ENCODE assay signal across 8 cellular contexts in the genomic region with DNA sequence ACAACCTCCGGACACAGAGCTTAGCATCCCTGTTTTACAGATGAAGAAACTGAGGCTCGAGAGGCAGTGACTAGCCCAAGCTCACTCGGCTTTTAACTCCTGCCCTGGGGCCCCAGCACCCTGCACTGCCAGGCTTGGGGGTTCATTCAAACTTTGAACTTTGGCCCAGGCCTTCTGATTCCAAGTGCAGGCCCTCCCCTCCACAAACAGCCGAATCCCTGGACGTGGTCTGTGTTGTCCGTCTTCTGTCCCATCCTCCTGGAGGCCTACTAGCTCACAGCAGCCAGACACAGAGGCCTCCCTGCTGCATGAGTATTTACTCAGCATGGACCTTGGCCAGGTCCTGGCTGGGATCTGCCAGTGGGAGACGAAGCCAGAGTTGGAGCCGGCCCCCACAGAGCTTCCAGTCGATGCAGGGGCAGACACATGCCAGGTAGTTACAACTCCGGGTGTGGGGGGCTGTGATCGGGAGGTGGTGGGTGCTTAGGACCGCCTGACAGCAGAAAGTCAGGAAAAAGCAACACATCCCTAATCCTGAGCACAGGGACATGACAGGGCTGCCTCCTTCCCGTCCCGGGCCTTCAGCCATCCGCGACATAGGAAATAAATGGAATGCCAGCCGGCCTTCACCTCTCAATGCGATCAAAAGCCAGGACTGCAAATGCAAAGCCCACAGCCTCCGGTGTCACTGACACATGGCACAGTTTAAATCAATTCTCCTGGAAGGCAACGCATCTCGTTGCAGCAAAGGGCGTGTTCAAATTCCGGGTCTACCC. TPM values are rescaled to one million over a fixed set of nuclear protein-coding genes. Genes with fewer than 3 reads are reported as not detected.
DNase-seq lines count a peak whose midpoint lies in the region; ATAC-seq and TF ChIP-seq lines count a peak whose summit lies in the region.

No MANE protein-coding gene starts in this region.

- peak overlapping the region; percentile 76 to 93 (median 88) for H3K27ac ChIP-seq in BLaER1 treated with 17β-estradiol and CSF1 and Interleukin-3, amounts not matched to agents 10 nM and 100 nM
- peak overlapping the region in 1 of 2 experiments; percentile 34; a peak in 2 of 4 replicates for H3K27ac ChIP-seq in SK-N-SH (ENCODE audit: low read depth in 2 of 2, low read length in 1 of 2)
- peak overlapping the region; percentile 75 to 95 (median 92) for H3K27ac ChIP-seq in esophagus squamous epithelium
- no peak overlapping the region for H3K27ac ChIP-seq in neural cell (ENCODE audit: low read length)

- H3K4me2 ChIP-seq in BLaER1 treated with 17β-estradiol and CSF1 and Interleukin-3, amounts not matched to agents 10 nM and 100 nM: peak overlapping the region; percentile 90 to 100 (median 98)
- H3K4me2 ChIP-seq in SK-N-SH (0 out of 2 replicates have a peak overlapping the region, but pooled peaks have one; percentile 9), neural cell (ENCODE audit: low read length) (no peak overlapping the region)

- no peaks in the 10 kb centered on the region for H3K9me2 ChIP-seq in SK-N-SH
- no peaks in the 10 kb centered on the region for H3K9me2 ChIP-seq in neural cell (ENCODE audit: insufficient read depth, low read length)

- H3K4me3 ChIP-seq in BLaER1 treated with 17β-estradiol and CSF1 and Interleukin-3, amounts not matched to agents 10 nM and 100 nM: peak overlapping the region; percentile 48 to 69 (median 56); a peak in 19 of 20 replicates
- no peak overlapping the region for H3K4me3 ChIP-seq in SK-N-SH (ENCODE audit: low read depth in 2 of 2, low read length in 1 of 2)
- H3K4me3 ChIP-seq in esophagus squamous epithelium: peak overlapping the region in 3 of 4 donors; percentile 37 to 62 (median 38)
- no peak overlapping the region for H3K4me3 ChIP-seq in neural cell (ENCODE audit: low read length)

- TF ChIP-seq POLR2A in esophagus squamous epithelium (IDR thresholded peaks at IDR 0.05): no peak

- ATAC-seq in HG03457 (IDR thresholded peaks at IDR 0.05; ENCODE audit: unreplicated experiment) (no peak), HG02798 (IDR thresholded peaks at IDR 0.05; ENCODE audit: poor library complexity, unreplicated experiment) (no peak)

- peaks cover 0 to 70% (median 8%) of the 10 kb centered on the region in 11 experiments; a peak in 17 of 22 replicates for H4K20me1 ChIP-seq in BLaER1 treated with 17β-estradiol and CSF1 and Interleukin-3, amounts not matched to agents 10 nM and 100 nM
- peaks cover 7% of the 10 kb centered on the region; the same call in 1 of the 2 replicates for H4K20me1 ChIP-seq in SK-N-SH (ENCODE audit: insufficient read depth)
- H4K20me1 ChIP-seq in neural cell (ENCODE audit: insufficient read depth): no peaks in the 10 kb centered on the region

- intact Hi-C loops in esophagus squamous epithelium (cut with DNase I): no loop called here

- TF ChIP-seq CTCF in SK-N-SH (IDR thresholded peaks at IDR 0.05): no peak
- TF ChIP-seq CTCF in esophagus squamous epithelium (IDR thresholded peaks at IDR 0.05): peak in 1 of 6 experiments; percentile 20
- TF ChIP-seq CTCF in neural cell (IDR thresholded peaks at IDR 0.05; ENCODE audit: poor library complexity, severe bottlenecking): no peak

- H3F3A ChIP-seq in SK-N-SH (replicated peaks; ENCODE audit: insufficient read depth): peaks cover 4% of the 10 kb centered on the region
- H3F3A ChIP-seq in neural cell (ENCODE audit: insufficient read depth, low read length, poor library complexity, severe bottlenecking): no peaks in the 10 kb centered on the region

- H3K9ac ChIP-seq in BLaER1 treated with 17β-estradiol and CSF1 and Interleukin-3, amounts not matched to agents 10 nM and 100 nM: peak overlapping the region; percentile 75 to 85 (median 80); a peak in 21 of 22 replicates
- H3K9ac ChIP-seq in SK-N-SH: no peak overlapping the region; the same call in 1 of the 2 replicates
- peak overlapping the region; percentile 11 for H3K9ac ChIP-seq in neural cell (ENCODE audit: low read length)

- H3K4me1 ChIP-seq in BLaER1 treated with 17β-estradiol and CSF1 and Interleukin-3, amounts not matched to agents 10 nM and 100 nM: peaks cover 95 to 100% (median 98%) of the 10 kb centered on the region in 10 experiments
- H3K4me1 ChIP-seq in SK-N-SH (ENCODE audit: control insufficient read depth in 1 of 2, insufficient read depth in 2 of 2, low read depth in 1 of 2, low read length in 1 of 2): peaks cover 10 to 46% of the 10 kb centered on the region in 2 experiments; a peak in 3 of 4 replicates
- peaks cover 76 to 100% (median 97%) of the 10 kb centered on the region in 3 donors for H3K4me1 ChIP-seq in esophagus squamous epithelium

- TF ChIP-seq EP300 in SK-N-SH (IDR thresholded peaks at IDR 0.05; ENCODE audit: borderline replicate concordance in 1 of 2, low read depth in 1 of 2, low read length in 1 of 2): no peak
- TF ChIP-seq EP300 in neural cell (conservative IDR thresholded peaks at IDR 0.05; ENCODE audit: poor library complexity, severe bottlenecking): no peak

- CTCF ChIA-PET in SK-N-SH (lab: Yijun Ruan, JAX): interaction anchor here (1.2 kb wide), 1 partner anchor 42 kb away, joined by 3 read pairs; no protein-coding TSS in a partner anchor

- H3K79me2 ChIP-seq in SK-N-SH (ENCODE audit: insufficient read depth) (peaks cover 98% of the 10 kb centered on the region), neural cell (replicated peaks; ENCODE audit: insufficient read depth, low read length) (no peaks in the 10 kb centered on the region)

- no peak for DNase-seq in SK-N-SH
- DNase-seq in esophagus squamous epithelium (lab: John Stamatoyannopoulos, UW): no peak
- no peak for DNase-seq in COLO668 (lab: John Stamatoyannopoulos, UW; ENCODE audit: unreplicated experiment)
- no peak for DNase-seq in activated CD4-positive, alpha-beta T cell treated with anti-CD3 and anti-CD28 coated beads, Interleukin-2, amount 50 U/mL, for 1 hour

- TF ChIP-seq RAD21 in SK-N-SH (IDR thresholded peaks at IDR 0.05; ENCODE audit: low read length) (no peak), neural cell (conservative IDR thresholded peaks at IDR 0.05) (no peak)

- H2AFZ ChIP-seq in SK-N-SH (ENCODE audit: low read depth) (no peak overlapping the region), neural cell (ENCODE audit: low read depth, low read length) (no peak overlapping the region)

- no peaks in the 10 kb centered on the region for H3K27me3 ChIP-seq in BLaER1 treated with 17β-estradiol and CSF1 and Interleukin-3, amounts not matched to agents 10 nM and 100 nM
- H3K27me3 ChIP-seq in SK-N-SH (ENCODE audit: insufficient read depth) (no peaks in the 10 kb centered on the region), esophagus squamous epithelium (no peaks in the 10 kb centered on the region), neural cell (ENCODE audit: insufficient read depth, low read depth, low read length) (peaks cover 5% of the 10 kb centered on the region)

- POLR2A ChIA-PET in SK-N-SH (lab: Yijun Ruan, JAX): no interaction called here

- no peaks in the 10 kb centered on the region for H3K9me3 ChIP-seq in BLaER1 treated with 17β-estradiol and CSF1 and Interleukin-3, amounts not matched to agents 10 nM and 100 nM (replicated peaks in 1 of 11)
- H3K9me3 ChIP-seq in SK-N-SH: no peaks in the 10 kb centered on the region
- H3K9me3 ChIP-seq in esophagus squamous epithelium: no peaks in the 10 kb centered on the region
- H3K9me3 ChIP-seq in neural cell (ENCODE audit: low read length): no peaks in the 10 kb centered on the region

- 81% methylated on average over 21 of the region's 23 CpGs for WGBS in SK-N-SH (ENCODE audit: low lambda C conversion rate)
- WGBS in esophagus squamous epithelium, 2 donors: 9 to 29% methylated on average over 8 to 16 of the region's 23 CpGs

- H3K36me3 ChIP-seq in BLaER1 treated with 17β-estradiol and CSF1 and Interleukin-3, amounts not matched to agents 10 nM and 100 nM: no peaks in the 10 kb centered on the region; a peak in 1 of 22 replicates
- H3K36me3 ChIP-seq in SK-N-SH (replicated peaks in 1 of 2; ENCODE audit: control insufficient read depth in 1 of 2, insufficient read depth in 2 of 2, low read length in 1 of 2): peaks cover 0 to 9% of the 10 kb centered on the region in 2 experiments
- no peaks in the 10 kb centered on the region for H3K36me3 ChIP-seq in esophagus squamous epithelium
- H3K36me3 ChIP-seq in neural cell (ENCODE audit: insufficient read depth, low read length): no peaks in the 10 kb centered on the region

TF ChIP-seq in SK-N-SH, 30 proteins besides CTCF, POLR2A, EP300 and RAD21:
- TF ChIP-seq MEF2A (IDR thresholded peaks at IDR 0.05; ENCODE audit: borderline replicate concordance, low read depth) (no peak), NFIC (IDR thresholded peaks at IDR 0.05; ENCODE audit: borderline replicate concordance) (0 out of 2 replicates have a peak, but pooled peaks have one; percentile 10)

TF ChIP-seq in neural cell, 6 proteins besides CTCF, POLR2A, EP300 and RAD21 (continues in another document):
- TF ChIP-seq MXI1 (conservative IDR thresholded peaks at IDR 0.05; ENCODE audit: poor library complexity, severe bottlenecking): no peak
- TF ChIP-seq POLR2AphosphoS5 (IDR thresholded peaks at IDR 0.05): no peak
- TF ChIP-seq TAF1 (IDR thresholded peaks at IDR 0.05; ENCODE audit: low read depth): no peak
- TF ChIP-seq SMC3 (conservative IDR thresholded peaks at IDR 0.05; ENCODE audit: poor library complexity): no peak
- TF ChIP-seq EZH2 (IDR thresholded peaks at IDR 0.05; ENCODE audit: borderline replicate concordance, insufficient read depth, low read length, poor library complexity, severe bottlenecking): no peak

RNA-seq across cellular contexts. Expression of gene IFFO2, which starts 7.4 kb away (rescaled TPM):
- 10.5 TPM in 2 replicates for polyA plus RNA-seq in SK-N-SH (2012; rRNA removed)
- 8.2 and 9.1 TPM in 2 replicates for polyA plus RNA-seq in SK-N-SH (2012; cell fraction: cytosol; rRNA removed)
- polyA plus RNA-seq in SK-N-SH (2012; cell fraction: nucleus; rRNA removed): 18.5 and 29.7 TPM in 2 replicates
- total RNA-seq in esophagus squamous epithelium: 10 to 100 TPM; 25.8 to 88.8 (median 52.7) TPM
- polyA plus RNA-seq in neural cell: 2.6 and 4.6 TPM in 2 replicates
- polyA minus RNA-seq in neural cell: 8.9 and 10.2 TPM in 2 replicates

RNA-seq across cellular contexts. Expression of gene ALDH4A1, which starts 46.7 kb away (rescaled TPM):
- polyA plus RNA-seq in SK-N-SH (2012; rRNA removed): 18.5 and 26.2 TPM in 2 replicates
- 11.9 and 17.9 TPM in 2 replicates for polyA plus RNA-seq in SK-N-SH (2012; cell fraction: cytosol; rRNA removed)
- 38.5 and 69.7 TPM in 2 replicates for polyA plus RNA-seq in SK-N-SH (2012; cell fraction: nucleus; rRNA removed)
- total RNA-seq in esophagus squamous epithelium: 10 to 100 TPM; 36.7 to 59.1 (median 50.3) TPM
- 8.1 and 11.0 TPM in 2 replicates for polyA plus RNA-seq in neural cell
- 9.0 and 12.9 TPM in 2 replicates for polyA minus RNA-seq in neural cell

Comparison
In these comparisons a context has a peak if more than half of its experiments do, and no peak if none do; other contexts are left out.
1. H3K4me3 ChIP-seq: peak in BLaER1 treated with 17β-estradiol and CSF1 and Interleukin-3, amounts not matched to agents 10 nM and 100 nM (10 of 10) and esophagus squamous epithelium (3 of 4); none in SK-N-SH (0 of 2) and neural cell (single experiment).